21 cellular contexts compared by ENCODE assay signal in the genomic region with DNA sequence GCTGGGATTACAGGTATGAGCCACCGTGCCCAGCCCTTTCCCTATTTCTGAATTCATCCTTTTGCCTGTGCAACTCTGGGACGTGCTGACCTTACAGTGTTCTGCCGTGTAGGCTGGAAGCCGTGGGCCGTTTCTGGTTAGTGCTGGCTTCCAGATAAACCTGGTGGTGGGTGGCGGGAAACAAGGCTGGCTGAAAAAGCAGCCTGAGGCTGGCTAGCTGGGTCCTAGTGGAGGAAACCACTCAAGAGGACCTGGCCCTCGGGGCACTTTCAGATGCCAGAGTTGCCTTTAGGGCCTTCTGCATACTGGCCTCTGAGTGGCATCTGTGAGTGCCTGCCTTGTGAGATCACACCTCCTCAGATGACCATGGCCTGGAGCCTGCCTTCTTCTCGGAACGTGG. TPM values are rescaled to one million over a fixed set of nuclear protein-coding genes. Genes with fewer than 3 reads are reported as not detected.
DNase-seq lines count a peak whose midpoint lies in the region; ATAC-seq, FAIRE-seq and TF ChIP-seq lines count a peak whose summit lies in the region.
"Had no signal": no experiment of that assay in that cellular context is flagged by ENCODE, and none has a peak within 500 bp of the region (broad histone marks: within the 10 kb centered on the region; RNA-seq: fewer than 3 reads in every experiment).

No MANE protein-coding gene starts in this region.

- no peak for TF ChIP-seq POLR2A in K562 (conservative IDR thresholded peaks at IDR 0.05)

- H3K9ac ChIP-seq in K562 (ENCODE audit: insufficient read depth in 1 of 2, low read depth in 2 of 2, low read length in 2 of 2), result peak overlapping the region; percentile 70 to 78
- H3K9ac ChIP-seq: KMS-11 had no signal

- H2AFZ ChIP-seq in K562 (ENCODE audit: low read depth, low read length), result peak overlapping the region; percentile 17; the same call in 1 of the 2 replicates
- H2AFZ ChIP-seq: GM23338 had no signal

- H3K27ac Mint-ChIP-seq in nephron progenitor cell, result peak overlapping the region; percentile 65
- H3K27ac Mint-ChIP-seq: CD4-positive, alpha-beta memory T cell; GM23338; HFFc6 had no signal

- CTCF ChIA-PET in HEK293 (lab: Yijun Ruan, JAX), result no interaction called here
- CTCF ChIA-PET in K562 (lab: Yijun Ruan, JAX; ENCODE audit: low intra/inter-chr PET ratio), result no interaction called here

- H3K36me3 ChIP-seq in HEK293 (ENCODE audit: control insufficient read depth in 2 of 2, insufficient read depth in 1 of 2, low read length in 2 of 2), result peaks cover 0 to 3% of the 10 kb centered on the region in 2 experiments; a peak in 1 of 3 replicates
- H3K36me3 ChIP-seq in K562 (ENCODE audit: control insufficient read depth, insufficient read depth, low read length), result peaks cover 92% of the 10 kb centered on the region

- H3K9me3 ChIP-seq in HEK293 (ENCODE audit: control insufficient read depth, insufficient read depth, low read depth, low read length) (no peaks in the 10 kb centered on the region), K562 (replicated peaks; ENCODE audit: control insufficient read depth, insufficient read depth, low read depth, low read length) (no peaks in the 10 kb centered on the region)

- peaks cover 20% of the 10 kb centered on the region; the same call in 2 of the 3 replicates for H3K79me2 ChIP-seq in K562 (ENCODE audit: control insufficient read depth, insufficient read depth, low read length)

- ATAC-seq in K562 (0 out of 3 replicates have a peak, but pooled peaks have one; percentile 3), GM19463 (IDR thresholded peaks at IDR 0.05; ENCODE audit: unreplicated experiment) (no peak), HG02973 (IDR thresholded peaks at IDR 0.05; ENCODE audit: unreplicated experiment) (no peak)
- ATAC-seq: GM12878, GM23338, HepG2 had no signal

- H3K36me3 Mint-ChIP-seq in nephron progenitor cell (ENCODE audit: low read depth), result no peaks in the 10 kb centered on the region

- H3K9me3 Mint-ChIP-seq in nephron progenitor cell, result no peaks in the 10 kb centered on the region
- H3K9me3 Mint-ChIP-seq: CD4-positive, alpha-beta memory T cell; GM23338; HFFc6 had no signal

- DNase-seq in K562 (ENCODE audit: extremely low read depth in 1 of 4, low spot score in 3 of 4) (peak in 1 of 4 experiments; percentile 55), nephron progenitor cell (no peak), NCI-H2196 (lab: John Stamatoyannopoulos, UW; ENCODE audit: unreplicated experiment) (no peak), cerebellum (ENCODE audit: low spot score) (no peak)
- DNase-seq: ACHN; CD4-positive, alpha-beta memory T cell; DMS153; DMS79; HCEC 1CT; HFFc6 had no signal

- H3K27me3 Mint-ChIP-seq in nephron progenitor cell (ENCODE audit: low read depth, poor library complexity), result no peaks in the 10 kb centered on the region
- H3K27me3 Mint-ChIP-seq: CD4-positive, alpha-beta memory T cell had no signal

- peak overlapping the region; percentile 58; the same call in 1 of the 2 replicates for H3K4me2 ChIP-seq in K562 (ENCODE audit: insufficient read depth, low read length)
- H3K4me2 ChIP-seq: GM23338, KMS-11 had no signal

- intact Hi-C loops in K562 (cut with micrococcal nuclease), result loop anchor here (5.0 kb wide), 1 partner anchor 37 kb away; a partner anchor contains a TSS

- H3K4me1 ChIP-seq in HEK293 (ENCODE audit: control insufficient read depth, insufficient read depth, low read length) (no peaks in the 10 kb centered on the region), K562 (replicated peaks in 1 of 2; ENCODE audit: control insufficient read depth in 2 of 2, insufficient read depth in 2 of 2, low read length in 2 of 2) (peaks cover 36 to 51% of the 10 kb centered on the region in 2 experiments)

- TF ChIP-seq CTCF in HEK293 (tag by site-specific recombination; IDR thresholded peaks at IDR 0.05), result no peak
- TF ChIP-seq CTCF in K562 (IDR thresholded peaks at IDR 0.05 in 2 of 3, conservative IDR thresholded peaks at IDR 0.05 in 1 of 3; ENCODE audit: insufficient read depth in 2 of 3, low read depth in 1 of 3, low read length in 3 of 3), result no peak
- TF ChIP-seq CTCF in nephron progenitor cell (IDR thresholded peaks at IDR 0.05), result no peak

- no peak overlapping the region for H3K4me3 Mint-ChIP-seq in nephron progenitor cell
- H3K4me3 Mint-ChIP-seq: CD4-positive, alpha-beta memory T cell; GM23338; HFFc6 had no signal

- H3K4me3 ChIP-seq in HEK293 (ENCODE audit: low read depth, low read length) (no peak overlapping the region), K562 (no peak overlapping the region)
- H3K4me3 ChIP-seq: GM12878, GM23338 had no signal

- no peaks in the 10 kb centered on the region for H3K9me1 ChIP-seq in K562 (ENCODE audit: control insufficient read depth, insufficient read depth, low read length)

- BruUV-seq in K562 (replicated peaks; lab: Mats Ljungman, UMichigan), result no TSS peak

- H3K27me3 ChIP-seq in K562 (ENCODE audit: control insufficient read depth in 2 of 2, insufficient read depth in 2 of 2, low read length in 2 of 2), result no peaks in the 10 kb centered on the region

- no peak for TF ChIP-seq EP300 in K562 (IDR thresholded peaks at IDR 0.05; ENCODE audit: low read length)

- peak; percentile 32 for FAIRE-seq in K562 (lab: Jason Lieb, UNC)
- FAIRE-seq: A204.1, GM12878, GM19239, H54, HepG2 had no signal

- no peak for TF ChIP-seq RAD21 in K562 (CRISPR knock-in tag; conservative IDR thresholded peaks at IDR 0.05 in 1 of 2, IDR thresholded peaks at IDR 0.05 in 1 of 2)

- peaks cover 16% of the 10 kb centered on the region for H3K4me1 Mint-ChIP-seq in nephron progenitor cell
- H3K4me1 Mint-ChIP-seq: CD4-positive, alpha-beta memory T cell had no signal

- POLR2A ChIA-PET in HEK293 (lab: Yijun Ruan, JAX), result no interaction called here
- POLR2A ChIA-PET in K562 (lab: Yijun Ruan, JAX), result no interaction called here

- WGBS in K562 (ENCODE audit: insufficient coverage, low coverage, missing lambda C conversion rate), result 71% methylated on average over 9 of the region's 9 CpGs

- in situ Hi-C loops in K562 (cut with MboI), result no loop called here

- H3K27ac ChIP-seq in HEK293 (ENCODE audit: extremely low read depth, low read depth, low read length) (no peak overlapping the region), K562 (ENCODE audit: extremely low read depth, low read depth, low read length) (peak overlapping the region; percentile 98)
- H3K27ac ChIP-seq: C4-2B, KMS-11 had no signal

- H4K20me1 ChIP-seq in K562 (replicated peaks; ENCODE audit: control insufficient read depth, insufficient read depth, low read length), result no peaks in the 10 kb centered on the region

TF ChIP-seq in HEK293, 187 proteins besides CTCF, POLR2A, EP300 and RAD21 (continues in another document):
- TF ChIP-seq KLF10 (tag by site-specific recombination; IDR thresholded peaks at IDR 0.05) (no peak), ZFHX2 (tag by site-specific recombination; conservative IDR thresholded peaks at IDR 0.05) (peak; percentile 59), EGR2 (tag by site-specific recombination; IDR thresholded peaks at IDR 0.05; ENCODE audit: low read depth) (peak; percentile 87), SALL2 (tag by site-specific recombination; IDR thresholded peaks at IDR 0.05; ENCODE audit: borderline replicate concordance) (no peak)

TF ChIP-seq in K562, 482 proteins besides CTCF, POLR2A, EP300 and RAD21 (continues in another document):
- TF ChIP-seq HDGF (IDR thresholded peaks at IDR 0.05), result no peak

RNA-seq across cellular contexts. Expression of a gene that starts 26.9 kb away (rescaled TPM):
- total RNA-seq in K562 (2011; cell fraction: chromatin; rRNA removed; ENCODE audit: low replicate concordance), result 99.2 and 173 TPM in 2 replicates
- total RNA-seq in K562 (2011; cell fraction: nucleolus; rRNA removed), result 75.7 and 81.2 TPM in 2 replicates
- 101 and 122 TPM in 2 replicates for total RNA-seq in K562 (2011; cell fraction: nucleoplasm; rRNA removed)
- total RNA-seq in K562 (2014; rRNA removed), result 36.3 and 39.1 TPM in 2 replicates
- 44.2 and 51.1 TPM in 2 replicates for total RNA-seq in K562 (2014; rRNA removed; fragmentation: Illumina TruSeq; extraction: Trizol)
- 43.6 and 46.8 TPM in 2 replicates for total RNA-seq in K562 (2015; rRNA removed; fragmentation: Illumina TruSeq; extraction: Trizol)
- 38.1 and 39.3 TPM in 2 replicates for total RNA-seq in K562 (2021)
- 82.9 and 86.6 TPM in 2 replicates for polyA plus RNA-seq in K562 (2011; rRNA removed)
- polyA plus RNA-seq in K562 (2011; cell fraction: cytosol; rRNA removed), result 28.4 and 41.1 TPM in 2 replicates
- polyA plus RNA-seq in K562 (2011; cell fraction: nucleus; rRNA removed), result 163 and 207 TPM in 2 replicates
- polyA plus RNA-seq in K562 (2012), result 37.8 and 58.5 TPM in 2 replicates
- 42.4 and 45.3 TPM in 2 replicates for polyA plus RNA-seq in K562 (2014; fragmentation: Illumina TruSeq; extraction: Trizol)
- 10 to 100 TPM; 29.7 to 33.7 TPM for polyA plus RNA-seq in K562 (2014; fragmentation: Nextera tagmentation; extraction: Ambion mirVana)
- polyA plus RNA-seq in K562 (2014; rRNA removed), result 45.6 and 49.4 TPM in 2 replicates
- polyA minus RNA-seq in K562 (2011; rRNA and poly(A)+ RNA removed), result 35.3 and 36.9 TPM in 2 replicates
- 12.0 and 15.8 TPM in 2 replicates for polyA minus RNA-seq in K562 (2011; cell fraction: cytosol; rRNA and poly(A)+ RNA removed)
- polyA minus RNA-seq in K562 (2011; cell fraction: nucleus; rRNA and poly(A)+ RNA removed), result 32.7 and 49.1 TPM in 2 replicates
- 10.3 TPM for total RNA-seq in cerebellum
- polyA plus RNA-seq: HepG2 had no signal

RNA-seq across cellular contexts. Expression of a gene that starts 38.0 kb away (rescaled TPM):
- 68.9 and 115 TPM in 2 replicates for total RNA-seq in K562 (2011; cell fraction: chromatin; rRNA removed; ENCODE audit: low replicate concordance)
- 69.9 and 73.9 TPM in 2 replicates for total RNA-seq in K562 (2011; cell fraction: nucleolus; rRNA removed)
- 65.8 and 76.9 TPM in 2 replicates for total RNA-seq in K562 (2011; cell fraction: nucleoplasm; rRNA removed)
- 46.3 and 64.7 TPM in 2 replicates for total RNA-seq in K562 (2014; rRNA removed)
- total RNA-seq in K562 (2014; rRNA removed; fragmentation: Illumina TruSeq; extraction: Trizol), result 25.4 and 28.5 TPM in 2 replicates
- total RNA-seq in K562 (2015; rRNA removed; fragmentation: Illumina TruSeq; extraction: Trizol), result 30.1 and 31.9 TPM in 2 replicates
- 72.2 and 74.5 TPM in 2 replicates for total RNA-seq in K562 (2021)
- polyA plus RNA-seq in K562 (2011; rRNA removed), result 46.5 and 50.7 TPM in 2 replicates
- 43.5 and 86.7 TPM in 2 replicates for polyA plus RNA-seq in K562 (2011; cell fraction: cytosol; rRNA removed)
- 120 and 181 TPM in 2 replicates for polyA plus RNA-seq in K562 (2011; cell fraction: nucleus; rRNA removed)
- 43.7 and 44.2 TPM in 2 replicates for polyA plus RNA-seq in K562 (2012)
- polyA plus RNA-seq in K562 (2014; fragmentation: Illumina TruSeq; extraction: Trizol), result 36.9 and 41.8 TPM in 2 replicates
- 10 to 100 TPM in 1 of 2 experiments, 1 to 10 TPM in 1; 9.9 to 11.8 TPM for polyA plus RNA-seq in K562 (2014; fragmentation: Nextera tagmentation; extraction: Ambion mirVana)
- 68.8 and 74.3 TPM in 2 replicates for polyA plus RNA-seq in K562 (2014; rRNA removed)
- 27.0 and 35.5 TPM in 2 replicates for polyA minus RNA-seq in K562 (2011; rRNA and poly(A)+ RNA removed)
- polyA minus RNA-seq in K562 (2011; cell fraction: cytosol; rRNA and poly(A)+ RNA removed), result 29.9 and 31.2 TPM in 2 replicates
- polyA minus RNA-seq in K562 (2011; cell fraction: nucleus; rRNA and poly(A)+ RNA removed), result 31.0 and 35.3 TPM in 2 replicates
- total RNA-seq in cerebellum, result 11.1 TPM
